ENCODE assay signal across 23 cellular contexts in genomic region chr2:40204268-40204667, GRCh38.
DNase-seq lines count a peak whose midpoint lies in the region; ATAC-seq, FAIRE-seq and TF ChIP-seq lines count a peak whose summit lies in the region.
"Had no signal": no experiment of that assay in that cellular context is flagged by ENCODE, and none has a peak within 500 bp of the region (broad histone marks: within the 10 kb centered on the region; RNA-seq: fewer than 3 reads in every experiment).

No MANE protein-coding gene starts in this region.

- no peak overlapping the region for H3K27ac Mint-ChIP-seq in activated naive CD8-positive, alpha-beta T cell treated with anti-CD3 and anti-CD28 coated beads for 36 hours
- H3K27ac Mint-ChIP-seq: activated naive CD4-positive, alpha-beta T cell treated with anti-CD3 and anti-CD28 coated beads, Interleukin-2, amount 10 ng/mL, durations not matched to agents 7 days and 5 days; naive thymus-derived CD4-positive, alpha-beta T cell; stimulated activated naive CD8-positive, alpha-beta T cell treated with anti-CD3 and anti-CD28 coated beads, Interleukin-15, Interleukin-2, amounts not matched to agents 100 ng/mL and 50 ng/mL, for 24 hours had no signal

- H3K27me3 ChIP-seq in BJ (ENCODE audit: control insufficient read depth, insufficient read depth, low read length): no peaks in the 10 kb centered on the region
- H3K27me3 ChIP-seq: gastrocnemius medialis, vagina had no signal

- H3K9me3 Mint-ChIP-seq in activated naive CD8-positive, alpha-beta T cell treated with anti-CD3 and anti-CD28 coated beads for 36 hours: peaks cover 1% of the 10 kb centered on the region
- H3K9me3 Mint-ChIP-seq: activated naive CD4-positive, alpha-beta T cell treated with anti-CD3 and anti-CD28 coated beads, Interleukin-2, amount 10 ng/mL, durations not matched to agents 7 days and 5 days had no signal

- POLR2A ChIA-PET in BJ (lab: Charles Lee): interaction anchor here (0.5 to 1.2 kb wide), 2 partner anchors 101 to 257 kb away, joined by 3 read pairs; no protein-coding TSS in a partner anchor

- no peaks in the 10 kb centered on the region for H3K27me3 Mint-ChIP-seq in activated naive CD8-positive, alpha-beta T cell treated with anti-CD3 and anti-CD28 coated beads for 36 hours
- H3K27me3 Mint-ChIP-seq: activated naive CD4-positive, alpha-beta T cell treated with anti-CD3 and anti-CD28 coated beads, Interleukin-2, amount 10 ng/mL, durations not matched to agents 7 days and 5 days; naive thymus-derived CD4-positive, alpha-beta T cell; stimulated activated naive CD8-positive, alpha-beta T cell treated with anti-CD3 and anti-CD28 coated beads, Interleukin-15, Interleukin-2, amounts not matched to agents 100 ng/mL and 50 ng/mL, for 24 hours had no signal

- FAIRE-seq in islet of Langerhans (lab: Jason Lieb, UNC): peak; percentile 93
- FAIRE-seq: H1 had no signal

- no peak overlapping the region for H3K4me3 Mint-ChIP-seq in activated naive CD8-positive, alpha-beta T cell treated with anti-CD3 and anti-CD28 coated beads for 36 hours
- H3K4me3 Mint-ChIP-seq: activated naive CD4-positive, alpha-beta T cell treated with anti-CD3 and anti-CD28 coated beads, Interleukin-2, amount 10 ng/mL, durations not matched to agents 7 days and 5 days; naive thymus-derived CD4-positive, alpha-beta T cell; stimulated activated naive CD8-positive, alpha-beta T cell treated with anti-CD3 and anti-CD28 coated beads, Interleukin-15, Interleukin-2, amounts not matched to agents 100 ng/mL and 50 ng/mL, for 24 hours had no signal

- TF ChIP-seq CTCF in BJ (IDR thresholded peaks at IDR 0.05; ENCODE audit: insufficient read depth, low read depth, low read length): no peak
- no peak for TF ChIP-seq CTCF in astrocyte of the cerebellum (IDR thresholded peaks at IDR 0.05; ENCODE audit: low read depth, low read length, missing control alignments)

- in situ Hi-C loops in astrocyte of the cerebellum (cut with HindIII; ENCODE audit: low sequenced_read_pairs): no loop called here

- H3K4me3 ChIP-seq in BJ (ENCODE audit: low read depth, low read length) (no peak overlapping the region), astrocyte of the cerebellum (ENCODE audit: low read depth, low read length) (no peak overlapping the region)
- H3K4me3 ChIP-seq: gastrocnemius medialis, lung, psoas muscle, vagina had no signal

- CTCF ChIA-PET in BJ (lab: Yijun Ruan, JAX): interaction anchor here (1.3 to 4.3 kb wide), 3 partner anchors 9 to 290 kb away, joined by 3 to 14 read pairs (median 6); no protein-coding TSS in a partner anchor

- no peak for ATAC-seq in HG03520 (IDR thresholded peaks at IDR 0.05; ENCODE audit: unreplicated experiment)
- ATAC-seq: gastrocnemius medialis; naive thymus-derived CD4-positive, alpha-beta T cell; Panc1; psoas muscle had no signal

- peaks cover 2% of the 10 kb centered on the region for H3K36me3 Mint-ChIP-seq in activated naive CD8-positive, alpha-beta T cell treated with anti-CD3 and anti-CD28 coated beads for 36 hours
- H3K36me3 Mint-ChIP-seq: activated naive CD4-positive, alpha-beta T cell treated with anti-CD3 and anti-CD28 coated beads, Interleukin-2, amount 10 ng/mL, durations not matched to agents 7 days and 5 days had no signal

- H3K4me1 Mint-ChIP-seq in activated naive CD8-positive, alpha-beta T cell treated with anti-CD3 and anti-CD28 coated beads for 36 hours: peaks cover 2% of the 10 kb centered on the region
- H3K4me1 Mint-ChIP-seq: activated naive CD4-positive, alpha-beta T cell treated with anti-CD3 and anti-CD28 coated beads, Interleukin-2, amount 10 ng/mL, durations not matched to agents 7 days and 5 days had no signal

- no peaks in the 10 kb centered on the region for H3K36me3 ChIP-seq in BJ (ENCODE audit: control insufficient read depth, insufficient read depth, low read length)
- H3K36me3 ChIP-seq: gastrocnemius medialis, vagina had no signal

- DNase-seq in BJ (ENCODE audit: low read depth) (peak; percentile 75), M059J (ENCODE audit: low read depth) (peak; percentile 31), astrocyte of the cerebellum (ENCODE audit: low read depth) (peak; percentile 23), NOMO-1 (lab: John Stamatoyannopoulos, UW; ENCODE audit: unreplicated experiment in 2 of 2) (no peak), UCSD-AML1 (lab: John Stamatoyannopoulos, UW; ENCODE audit: unreplicated experiment) (no peak)
- DNase-seq in activated naive CD8-positive, alpha-beta T cell treated with anti-CD3 and anti-CD28 coated beads for 36 hours: no peak
- DNase-seq: ACHN; activated CD4-positive, alpha-beta T cell treated with anti-CD3 and anti-CD28 coated beads, Interleukin-2, amount 50 U/mL, for 1 hour; activated naive CD4-positive, alpha-beta T cell treated with anti-CD3 and anti-CD28 coated beads, Interleukin-2, amount 10 ng/mL, durations not matched to agents 7 days and 5 days; caudate nucleus; gastrocnemius medialis; GDM1; Kasumi-1; naive thymus-derived CD4-positive, alpha-beta T cell; NCI-H526; psoas muscle had no signal

Comparison
In these comparisons a context has a peak if more than half of its experiments do, and no peak if none do; other contexts are left out.
1. DNase-seq: peak in BJ (single experiment), M059J (single experiment) and astrocyte of the cerebellum (single experiment); none in NOMO-1 (0 of 2), activated naive CD8-positive, alpha-beta T cell treated with anti-CD3 and anti-CD28 coated beads for 36 hours (single experiment) and UCSD-AML1 (single experiment).